Comparison of ENCODE assay signal across 8 cellular contexts in the genomic region with DNA sequence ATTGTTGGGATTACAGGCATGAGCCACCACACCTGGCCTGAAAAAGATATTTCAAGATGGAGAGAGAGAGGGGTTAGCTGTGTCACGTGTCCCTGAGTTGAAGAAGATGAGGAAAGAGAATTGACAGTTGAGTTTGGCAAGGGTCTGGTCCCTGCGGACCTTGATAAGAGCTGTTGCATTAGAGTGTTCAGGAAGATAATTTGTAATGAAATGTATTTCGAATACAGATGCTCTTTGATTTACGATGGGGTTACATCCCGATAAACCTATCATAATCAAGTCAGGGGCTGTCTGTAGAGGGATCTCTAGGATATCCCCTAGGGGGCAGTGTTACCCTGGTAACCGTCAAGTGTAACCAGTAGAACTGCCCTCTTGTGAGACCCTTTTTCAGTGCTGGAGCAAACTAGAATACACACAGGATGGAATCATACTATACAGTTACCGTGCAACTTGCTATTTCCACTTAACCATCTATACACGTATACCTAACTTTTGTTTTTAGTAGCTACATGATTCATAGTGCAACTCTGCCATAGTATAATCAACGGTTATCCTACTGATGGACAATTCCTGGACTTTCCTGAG. TPM values are rescaled to one million over a fixed set of nuclear protein-coding genes. Genes with fewer than 3 reads are reported as not detected.
DNase-seq lines count a peak whose midpoint lies in the region; ATAC-seq, FAIRE-seq and TF ChIP-seq lines count a peak whose summit lies in the region.

No MANE protein-coding gene starts in this region.

- H3K9ac ChIP-seq in keratinocyte (ENCODE audit: control insufficient read depth, extremely low read depth, insufficient read depth, low read length), result no peak overlapping the region

- no peak overlapping the region for H3K27ac ChIP-seq in CD8-positive, alpha-beta T cell (ENCODE audit: low read depth, low read length)
- no peak overlapping the region for H3K27ac ChIP-seq in brain microvascular endothelial cell
- no peak overlapping the region for H3K27ac ChIP-seq in keratinocyte (ENCODE audit: control insufficient read depth, insufficient read depth, low read length)

- no peaks in the 10 kb centered on the region for H3K27me3 Mint-ChIP-seq in CD8-positive, alpha-beta T cell (ENCODE audit: low read depth)

- peaks cover 4% of the 10 kb centered on the region for H4K20me1 ChIP-seq in keratinocyte (ENCODE audit: control insufficient read depth, extremely low read depth, insufficient read depth, low read length)

- H3K36me3 ChIP-seq in CD8-positive, alpha-beta T cell (ENCODE audit: insufficient read depth, low read length), result no peaks in the 10 kb centered on the region
- H3K36me3 ChIP-seq in brain microvascular endothelial cell (replicated peaks) (peaks cover 4% of the 10 kb centered on the region), keratinocyte (ENCODE audit: control insufficient read depth in 2 of 2, extremely low read depth in 1 of 2, insufficient read depth in 2 of 2, low read length in 2 of 2) (peaks cover 4 to 8% of the 10 kb centered on the region in 2 experiments)

- peak in 5 of 7 experiments; percentile 16 to 68 (median 51) for DNase-seq in CD8-positive, alpha-beta T cell
- DNase-seq in NB4 (ENCODE audit: low read depth) (peak; percentile 91), SW 1271 (lab: John Stamatoyannopoulos, UW) (peak; percentile 44 to 63), brain microvascular endothelial cell (peak; percentile 77), keratinocyte (ENCODE audit: low read depth, low spot score) (no peak), NCI-H774 (lab: John Stamatoyannopoulos, UW) (no peak)
- peak; percentile 31 to 45 (median 31) for DNase-seq in stimulated activated CD4-positive, alpha-beta T cell treated with anti-CD3 and anti-CD28 coated beads, TNF-alpha, amount 100 ng/mL, for 24 hours (ENCODE audit: low read depth in 3 of 3)

- dilution Hi-C loops in keratinocyte (cut with MboI; ENCODE audit: extremely low pct_ligation_motif_present, low sequenced_read_pairs), result no loop called here

- peaks cover 4% of the 10 kb centered on the region for H3K9me1 ChIP-seq in keratinocyte (ENCODE audit: control insufficient read depth, extremely low read depth, insufficient read depth, low read length)

- H3K4me3 Mint-ChIP-seq in CD8-positive, alpha-beta T cell, result peak overlapping the region; percentile 75

- H3K4me2 ChIP-seq in keratinocyte (ENCODE audit: control insufficient read depth, extremely low read depth, insufficient read depth, low read depth, low read length), result peak overlapping the region; percentile 42

- H3K27ac Mint-ChIP-seq in CD8-positive, alpha-beta T cell, result peak overlapping the region; percentile 43

- no peaks in the 10 kb centered on the region for H3K27me3 ChIP-seq in CD8-positive, alpha-beta T cell (ENCODE audit: insufficient read depth, low read length)
- H3K27me3 ChIP-seq in brain microvascular endothelial cell (replicated peaks) (no peaks in the 10 kb centered on the region), keratinocyte (ENCODE audit: control insufficient read depth, extremely low read depth, insufficient read depth, low read length) (no peaks in the 10 kb centered on the region)

- H3K4me1 ChIP-seq in CD8-positive, alpha-beta T cell (ENCODE audit: insufficient read depth, low read length), result peaks cover 29% of the 10 kb centered on the region
- H3K4me1 ChIP-seq in keratinocyte (ENCODE audit: control insufficient read depth, extremely low read depth, insufficient read depth, low read length), result peaks cover 12% of the 10 kb centered on the region

- CTCF ChIA-PET in CD8-positive, alpha-beta T cell (lab: Charles Lee), result interaction anchor here (0.7 to 2.8 kb wide), 11 partner anchors 11 to 33 kb away, joined by 3 to 22 read pairs (median 7); a partner anchor contains a TSS

- no peak for TF ChIP-seq POLR2A in NB4 (IDR thresholded peaks at IDR 0.05; ENCODE audit: extremely low read depth, insufficient read length)

- no peaks in the 10 kb centered on the region for H3K9me3 Mint-ChIP-seq in CD8-positive, alpha-beta T cell

- no peak overlapping the region for H2AFZ ChIP-seq in keratinocyte (ENCODE audit: control insufficient read depth, low read length)

- ATAC-seq in CD8-positive, alpha-beta T cell, result peak; percentile 40
- peak; percentile 43 for ATAC-seq in GM19025 (IDR thresholded peaks at IDR 0.05; ENCODE audit: low read depth, unreplicated experiment)

- peaks cover 21% of the 10 kb centered on the region for H3K36me3 Mint-ChIP-seq in CD8-positive, alpha-beta T cell

- intact Hi-C loops in CD8-positive, alpha-beta T cell (cut with DNase I, micrococcal nuclease), result loop anchor here (1.0 to 5.0 kb wide), 4 partner anchors 27 to 252 kb away; a partner anchor contains a TSS

- H3K9me3 ChIP-seq in CD8-positive, alpha-beta T cell (ENCODE audit: low read length), result no peaks in the 10 kb centered on the region
- no peaks in the 10 kb centered on the region for H3K9me3 ChIP-seq in keratinocyte (ENCODE audit: control insufficient read depth, low read depth, low read length)

- peaks cover 34% of the 10 kb centered on the region for H3K79me2 ChIP-seq in keratinocyte (ENCODE audit: control insufficient read depth, insufficient read depth, low read length)

- POLR2A ChIA-PET in CD8-positive, alpha-beta T cell (lab: Charles Lee), result no interaction called here

- FAIRE-seq in keratinocyte (lab: Jason Lieb, UNC), result no peak

- peak overlapping the region; percentile 16 for H3K4me3 ChIP-seq in CD8-positive, alpha-beta T cell (ENCODE audit: low read depth, low read length)
- H3K4me3 ChIP-seq in NB4 (ENCODE audit: low read depth, low read length), result no peak overlapping the region
- no peak overlapping the region for H3K4me3 ChIP-seq in brain microvascular endothelial cell (ENCODE audit: low read depth, low read length)
- H3K4me3 ChIP-seq in keratinocyte (ENCODE audit: control insufficient read depth in 2 of 3, extremely low read depth in 1 of 3, insufficient read depth in 2 of 3, low read depth in 1 of 3, low read length in 3 of 3), result no peak overlapping the region

- peak; percentile 95 for TF ChIP-seq CTCF in CD8-positive, alpha-beta T cell (IDR thresholded peaks at IDR 0.05)
- peak; percentile 51 for TF ChIP-seq CTCF in NB4 (IDR thresholded peaks at IDR 0.05; ENCODE audit: low read depth, low read length)
- TF ChIP-seq CTCF in brain microvascular endothelial cell (IDR thresholded peaks at IDR 0.05; ENCODE audit: low read depth, low read length, missing control alignments), result peak; percentile 78
- peak; percentile 63 to 74 (median 63) for TF ChIP-seq CTCF in keratinocyte (optimal IDR thresholded peaks at IDR 0.05 in 1 of 3, IDR thresholded peaks at IDR 0.05 in 1 of 3, conservative IDR thresholded peaks at IDR 0.05 in 1 of 3; ENCODE audit: extremely low read depth in 1 of 3, insufficient read depth in 2 of 3, low read length in 3 of 3)

- H3K4me1 Mint-ChIP-seq in CD8-positive, alpha-beta T cell (ENCODE audit: low read depth), result peaks cover 34% of the 10 kb centered on the region

- in situ Hi-C loops in brain microvascular endothelial cell (cut with HindIII; ENCODE audit: low pct_ligation_motif_present, low sequenced_read_pairs), result no loop called here

RNA-seq across cellular contexts. Expression of a gene that starts 1.5 kb away (rescaled TPM):
- 10 to 100 TPM; 40.3 to 41.0 TPM for total RNA-seq in CD8-positive, alpha-beta T cell
- polyA plus RNA-seq in keratinocyte, result 45.3 to 96.1 TPM (median 47.5 TPM) in 3 replicates
- 5.4 TPM for polyA plus RNA-seq in keratinocyte (2011; ENCODE audit: low read depth)
- polyA plus RNA-seq in keratinocyte (2011; cell fraction: cytosol; rRNA removed), result 44.8 and 93.3 TPM in 2 replicates
- polyA plus RNA-seq in keratinocyte (2011; cell fraction: nucleus; rRNA removed), result 27.4 and 28.4 TPM in 2 replicates
- polyA plus RNA-seq in keratinocyte (2012; ENCODE audit: low replicate concordance), result 55.2 and 83.6 TPM in 2 replicates
- 29.4 to 68.5 TPM (median 33.1 TPM) in 3 replicates for polyA minus RNA-seq in keratinocyte
- 41.2 TPM for polyA minus RNA-seq in keratinocyte (2011; cell fraction: cytosol; rRNA and poly(A)+ RNA removed)
- 12.7 and 13.0 TPM in 2 replicates for polyA minus RNA-seq in keratinocyte (2011; cell fraction: nucleus; rRNA and poly(A)+ RNA removed)

RNA-seq across cellular contexts. Expression of a gene that starts 16.9 kb away (rescaled TPM):
- 10 to 100 TPM; 10.6 to 13.5 TPM for total RNA-seq in CD8-positive, alpha-beta T cell
- polyA plus RNA-seq in keratinocyte, result 10.3 to 35.5 TPM (median 15.0 TPM) in 3 replicates
- polyA plus RNA-seq in keratinocyte (2011; ENCODE audit: low read depth), result 2.5 TPM
- polyA plus RNA-seq in keratinocyte (2011; cell fraction: cytosol; rRNA removed), result 9.9 and 12.0 TPM in 2 replicates
- 12.5 and 18.0 TPM in 2 replicates for polyA plus RNA-seq in keratinocyte (2011; cell fraction: nucleus; rRNA removed)
- 3.9 and 8.7 TPM in 2 replicates for polyA plus RNA-seq in keratinocyte (2012; ENCODE audit: low replicate concordance)
- 5.9 to 24.7 TPM (median 9.1 TPM) in 3 replicates for polyA minus RNA-seq in keratinocyte
- 11.7 TPM for polyA minus RNA-seq in keratinocyte (2011; cell fraction: cytosol; rRNA and poly(A)+ RNA removed)
- 8.8 and 13.3 TPM in 2 replicates for polyA minus RNA-seq in keratinocyte (2011; cell fraction: nucleus; rRNA and poly(A)+ RNA removed)

RNA-seq across cellular contexts. Expression of a gene that starts 21.8 kb away (rescaled TPM):
- total RNA-seq in CD8-positive, alpha-beta T cell, result not detected
- 0.16 TPM in 1 of 3 replicates, not detected in the others for polyA plus RNA-seq in keratinocyte
- not detected for polyA plus RNA-seq in keratinocyte (2011; ENCODE audit: low read depth)
- 0.08 and 0.24 TPM in 2 replicates for polyA plus RNA-seq in keratinocyte (2011; cell fraction: cytosol; rRNA removed)
- not detected in 2 replicates for polyA plus RNA-seq in keratinocyte (2011; cell fraction: nucleus; rRNA removed)
- polyA plus RNA-seq in keratinocyte (2012; ENCODE audit: low replicate concordance), result not detected in 2 replicates
- not detected in 3 replicates for polyA minus RNA-seq in keratinocyte
- polyA minus RNA-seq in keratinocyte (2011; cell fraction: cytosol; rRNA and poly(A)+ RNA removed), result not detected
- not detected in 2 replicates for polyA minus RNA-seq in keratinocyte (2011; cell fraction: nucleus; rRNA and poly(A)+ RNA removed)

RNA-seq across cellular contexts. Expression of a gene that starts 31.6 kb away (rescaled TPM):
- 10 to 100 TPM; 31.1 to 32.4 TPM for total RNA-seq in CD8-positive, alpha-beta T cell
- 16.0 to 18.8 TPM (median 18.3 TPM) in 3 replicates for polyA plus RNA-seq in keratinocyte
- polyA plus RNA-seq in keratinocyte (2011; ENCODE audit: low read depth), result 19.1 TPM
- 14.2 and 18.8 TPM in 2 replicates for polyA plus RNA-seq in keratinocyte (2011; cell fraction: cytosol; rRNA removed)
- 12.8 and 18.6 TPM in 2 replicates for polyA plus RNA-seq in keratinocyte (2011; cell fraction: nucleus; rRNA removed)
- 16.7 and 20.2 TPM in 2 replicates for polyA plus RNA-seq in keratinocyte (2012; ENCODE audit: low replicate concordance)
- polyA minus RNA-seq in keratinocyte, result 20.1 to 35.4 TPM (median 26.3 TPM) in 3 replicates
- polyA minus RNA-seq in keratinocyte (2011; cell fraction: cytosol; rRNA and poly(A)+ RNA removed), result 40.9 TPM
- polyA minus RNA-seq in keratinocyte (2011; cell fraction: nucleus; rRNA and poly(A)+ RNA removed), result 3.8 and 6.9 TPM in 2 replicates

RNA-seq across cellular contexts. Expression of a gene that starts 36.8 kb away (rescaled TPM):
- total RNA-seq in CD8-positive, alpha-beta T cell, result 10 to 100 TPM; 10.7 to 11.0 TPM
- polyA plus RNA-seq in keratinocyte, result 6.3 to 8.5 TPM (median 7.6 TPM) in 3 replicates
- polyA plus RNA-seq in keratinocyte (2011; ENCODE audit: low read depth), result 7.8 TPM
- 3.0 and 6.7 TPM in 2 replicates for polyA plus RNA-seq in keratinocyte (2011; cell fraction: cytosol; rRNA removed)
- 10.1 and 11.8 TPM in 2 replicates for polyA plus RNA-seq in keratinocyte (2011; cell fraction: nucleus; rRNA removed)
- polyA plus RNA-seq in keratinocyte (2012; ENCODE audit: low replicate concordance), result 4.9 and 6.1 TPM in 2 replicates
- 2.4 to 12.5 TPM (median 11.8 TPM) in 3 replicates for polyA minus RNA-seq in keratinocyte
- 5.9 TPM for polyA minus RNA-seq in keratinocyte (2011; cell fraction: cytosol; rRNA and poly(A)+ RNA removed)
- 8.3 and 12.3 TPM in 2 replicates for polyA minus RNA-seq in keratinocyte (2011; cell fraction: nucleus; rRNA and poly(A)+ RNA removed)

Comparison
In these comparisons a context has a peak if more than half of its experiments do, and no peak if none do; other contexts are left out.
1. DNase-seq: peak in CD8-positive, alpha-beta T cell (5 of 7), NB4 (single experiment), SW 1271 (2 of 2), brain microvascular endothelial cell (single experiment) and stimulated activated CD4-positive, alpha-beta T cell treated with anti-CD3 and anti-CD28 coated beads, TNF-alpha, amount 100 ng/mL, for 24 hours (3 of 3); none in keratinocyte (single experiment) and NCI-H774 (single experiment).
2. Peak in every context shown above with its lines, with median percentiles within 50 percentile points of each other: CTCF ChIP-seq.